ENCODE assay signal across 1 cellular context in genomic region chr5:135930029-135930948, GRCh38.
TF ChIP-seq lines count a peak whose summit lies in the region.

No MANE protein-coding gene starts in this region.

TF ChIP-seq in HepG2, 621 proteins besides CTCF, POLR2A, EP300 and RAD21 (continues in another document):
- no peak for TF ChIP-seq CERS6 (CRISPR knock-in tag; IDR thresholded peaks at IDR 0.05)
- peak; percentile 34; the same call in 1 of the 2 replicates for TF ChIP-seq ARID2 (CRISPR knock-in tag; IDR thresholded peaks at IDR 0.05; ENCODE audit: borderline replicate concordance)
- no peak for TF ChIP-seq NONO (IDR thresholded peaks at IDR 0.05)
- peak; percentile 60 for TF ChIP-seq NONO (CRISPR knock-in tag; conservative IDR thresholded peaks at IDR 0.05)
- no peak for TF ChIP-seq ZNF34 (CRISPR knock-in tag; IDR thresholded peaks at IDR 0.05; ENCODE audit: borderline replicate concordance)
- no peak for TF ChIP-seq NR0B2 (CRISPR knock-in tag; IDR thresholded peaks at IDR 0.05)
- no peak for TF ChIP-seq ZNF17 (CRISPR knock-in tag; IDR thresholded peaks at IDR 0.05)
- no peak for TF ChIP-seq MTF1 (CRISPR knock-in tag; IDR thresholded peaks at IDR 0.05)
- TF ChIP-seq FOXA1 (IDR thresholded peaks at IDR 0.05) = no peak
- TF ChIP-seq FOXA1 (CRISPR knock-in tag; IDR thresholded peaks at IDR 0.05) = no peak
- TF ChIP-seq TEAD3 (CRISPR knock-in tag; optimal IDR thresholded peaks at IDR 0.05; ENCODE audit: borderline replicate concordance) = no peak
- no peak for TF ChIP-seq TOPORS (CRISPR knock-in tag; IDR thresholded peaks at IDR 0.05)
- 0 out of 2 replicates have a peak, but pooled peaks have one; percentile 32 for TF ChIP-seq KDM5B (CRISPR knock-in tag; IDR thresholded peaks at IDR 0.05; ENCODE audit: borderline replicate concordance)
- TF ChIP-seq ZSCAN12 (CRISPR knock-in tag; IDR thresholded peaks at IDR 0.05) = no peak
- TF ChIP-seq DNMT1 (CRISPR knock-in tag; IDR thresholded peaks at IDR 0.05) = no peak
- no peak for TF ChIP-seq ETS1 (CRISPR knock-in tag; IDR thresholded peaks at IDR 0.05)
- peak; percentile 53 for TF ChIP-seq GABPB1 (CRISPR knock-in tag; IDR thresholded peaks at IDR 0.05)
- TF ChIP-seq PAX8 (CRISPR knock-in tag; IDR thresholded peaks at IDR 0.05; ENCODE audit: borderline replicate concordance) = no peak
- TF ChIP-seq NFYC (CRISPR knock-in tag; IDR thresholded peaks at IDR 0.05) = no peak
- TF ChIP-seq GATAD1 (CRISPR knock-in tag; IDR thresholded peaks at IDR 0.05) = no peak
- TF ChIP-seq NR3C1 (CRISPR knock-in tag; IDR thresholded peaks at IDR 0.05) = no peak
- no peak for TF ChIP-seq SIN3A (IDR thresholded peaks at IDR 0.05; ENCODE audit: borderline replicate concordance, low read depth, low read length)
- TF ChIP-seq TMF1 (CRISPR knock-in tag; IDR thresholded peaks at IDR 0.05; ENCODE audit: low read depth) = 0 out of 2 replicates have a peak, but pooled peaks have one; percentile 10
- TF ChIP-seq SMYD3 (CRISPR knock-in tag; IDR thresholded peaks at IDR 0.05) = no peak
- no peak for TF ChIP-seq ZFP82 (CRISPR knock-in tag; IDR thresholded peaks at IDR 0.05; ENCODE audit: borderline replicate concordance)
- TF ChIP-seq ZNF101 (CRISPR knock-in tag; IDR thresholded peaks at IDR 0.05; ENCODE audit: borderline replicate concordance, low read depth) = no peak; the same call in 1 of the 2 replicates
- TF ChIP-seq AHDC1 (CRISPR knock-in tag; IDR thresholded peaks at IDR 0.05; ENCODE audit: borderline replicate concordance) = no peak
- no peak for TF ChIP-seq ZNF781 (CRISPR knock-in tag; IDR thresholded peaks at IDR 0.05; ENCODE audit: borderline replicate concordance, not compliant biosample characterization)
- no peak for TF ChIP-seq IRX3 (CRISPR knock-in tag; IDR thresholded peaks at IDR 0.05; ENCODE audit: borderline replicate concordance, low read depth)
- TF ChIP-seq ZBTB10 (CRISPR knock-in tag; IDR thresholded peaks at IDR 0.05; ENCODE audit: borderline replicate concordance) = no peak
- TF ChIP-seq RCOR2 (CRISPR knock-in tag; IDR thresholded peaks at IDR 0.05) = no peak
- TF ChIP-seq LRRFIP1 (CRISPR knock-in tag; conservative IDR thresholded peaks at IDR 0.05) = no peak
- no peak for TF ChIP-seq CEBPB (IDR thresholded peaks at IDR 0.05; ENCODE audit: borderline replicate concordance, low read depth, low read length)
- TF ChIP-seq ARID4A (CRISPR knock-in tag; IDR thresholded peaks at IDR 0.05; ENCODE audit: borderline replicate concordance) = peak; percentile 60; the same call in 1 of the 2 replicates
- TF ChIP-seq ZNF446 (CRISPR knock-in tag; IDR thresholded peaks at IDR 0.05) = no peak
- no peak for TF ChIP-seq ZFP41 (CRISPR knock-in tag; IDR thresholded peaks at IDR 0.05; ENCODE audit: borderline replicate concordance)
- TF ChIP-seq ZNF724P (CRISPR knock-in tag; IDR thresholded peaks at IDR 0.05; ENCODE audit: borderline replicate concordance) = no peak
- no peak for TF ChIP-seq YEATS2 (CRISPR knock-in tag; IDR thresholded peaks at IDR 0.05; ENCODE audit: borderline replicate concordance)
- TF ChIP-seq THAP7 (CRISPR knock-in tag; IDR thresholded peaks at IDR 0.05) = 0 out of 2 replicates have a peak, but pooled peaks have one; percentile 15
- no peak for TF ChIP-seq MAZ (IDR thresholded peaks at IDR 0.05; ENCODE audit: borderline replicate concordance, low read depth, low read length)
- TF ChIP-seq MAZ (CRISPR knock-in tag; IDR thresholded peaks at IDR 0.05; ENCODE audit: low read depth) = peak; percentile 77
- TF ChIP-seq MBD4 (IDR thresholded peaks at IDR 0.05; ENCODE audit: borderline replicate concordance, low read length) = no peak
- no peak for TF ChIP-seq TCF7L2 (IDR thresholded peaks at IDR 0.05; ENCODE audit: low read depth, low read length)
- TF ChIP-seq ZNF282 (IDR thresholded peaks at IDR 0.05; ENCODE audit: partially characterized antibody) = no peak
- TF ChIP-seq BCL6 (CRISPR knock-in tag; IDR thresholded peaks at IDR 0.05) = 0 out of 2 replicates have a peak, but pooled peaks have one; percentile 8
- TF ChIP-seq ZNF660 (CRISPR knock-in tag; IDR thresholded peaks at IDR 0.05; ENCODE audit: borderline replicate concordance, low read depth) = no peak
